In genomic region chr22:31275018-31275417, GRCh38 we compare ENCODE assay signal across 12 cellular contexts. TPM values are rescaled to one million over a fixed set of nuclear protein-coding genes. Genes with fewer than 3 reads are reported as not detected.
DNase-seq lines count a peak whose midpoint lies in the region; ATAC-seq and TF ChIP-seq lines count a peak whose summit lies in the region.
"Had no signal": no experiment of that assay in that cellular context is flagged by ENCODE, and none has a peak within 500 bp of the region (broad histone marks: within the 10 kb centered on the region; RNA-seq: fewer than 3 reads in every experiment).

No MANE protein-coding gene starts in this region.

- no peak overlapping the region for H3K4me3 Mint-ChIP-seq in CD8-positive, alpha-beta memory T cell
- peak overlapping the region in 8 of 10 donors; percentile 41 to 70 (median 53) for H3K4me3 Mint-ChIP-seq in naive thymus-derived CD4-positive, alpha-beta T cell

- no peaks in the 10 kb centered on the region for H3K27me3 Mint-ChIP-seq in CD8-positive, alpha-beta memory T cell
- H3K27me3 Mint-ChIP-seq in naive thymus-derived CD4-positive, alpha-beta T cell, result no peaks in the 10 kb centered on the region

- no peaks in the 10 kb centered on the region for H3K9me3 ChIP-seq in CD8-positive, alpha-beta memory T cell (ENCODE audit: low read length)
- H3K9me3 ChIP-seq in naive thymus-derived CD4-positive, alpha-beta T cell (ENCODE audit: control insufficient read depth in 2 of 3, low read length in 3 of 3), result no peaks in the 10 kb centered on the region

- peaks cover 5% of the 10 kb centered on the region for H3K36me3 ChIP-seq in CD8-positive, alpha-beta memory T cell (ENCODE audit: insufficient read depth, low read length)
- H3K36me3 ChIP-seq in naive thymus-derived CD4-positive, alpha-beta T cell (ENCODE audit: control insufficient read depth in 2 of 3, insufficient read depth in 3 of 3, low read length in 3 of 3), result peaks cover 7 to 15% (median 8%) of the 10 kb centered on the region in 3 experiments

- no peak for ATAC-seq in activated naive CD4-positive, alpha-beta T cell treated with anti-CD3 and anti-CD28 coated beads, Interleukin-2, amount 50 U/mL, for 72 hours
- no peak for ATAC-seq in naive thymus-derived CD4-positive, alpha-beta T cell
- ATAC-seq: activated CD4-positive, CD25-positive, alpha-beta regulatory T cell treated with anti-CD3 and anti-CD28 coated beads, Interleukin-2, amount 50 U/mL, for 24 hours had no signal

- peaks cover 0 to 65% (median 9%) of the 10 kb centered on the region in 3 donors for H3K36me3 Mint-ChIP-seq in CD8-positive, alpha-beta memory T cell
- peaks cover 8 to 43% of the 10 kb centered on the region in 2 donors for H3K36me3 Mint-ChIP-seq in activated naive CD4-positive, alpha-beta T cell treated with anti-CD3 and anti-CD28 coated beads, Interleukin-2, amount 50 U/mL, for 72 hours
- peaks cover 4 to 45% (median 25%) of the 10 kb centered on the region in 5 donors for H3K36me3 Mint-ChIP-seq in naive thymus-derived CD4-positive, alpha-beta T cell

- peak overlapping the region; percentile 37 to 94 (median 84) for H3K27ac Mint-ChIP-seq in CD8-positive, alpha-beta memory T cell
- peak overlapping the region; percentile 61 to 93 for H3K27ac Mint-ChIP-seq in activated naive CD4-positive, alpha-beta T cell treated with anti-CD3 and anti-CD28 coated beads, Interleukin-2, amount 50 U/mL, for 72 hours
- peak overlapping the region; percentile 49 to 98 (median 93) for H3K27ac Mint-ChIP-seq in naive thymus-derived CD4-positive, alpha-beta T cell

- no peak overlapping the region for H3K4me3 ChIP-seq in CD8-positive, alpha-beta memory T cell (ENCODE audit: low read length)
- no peak overlapping the region for H3K4me3 ChIP-seq in naive thymus-derived CD4-positive, alpha-beta T cell (ENCODE audit: low read length)

- CTCF ChIA-PET in CD8-positive, alpha-beta memory T cell (lab: Charles Lee), result interaction anchor here (3.0 to 5.1 kb wide), 3 partner anchors 9 to 38 kb away, joined by 12 to 55 read pairs (median 46); partner anchors contain the start of gene PIK3IP1
- CTCF ChIA-PET in naive thymus-derived CD4-positive, alpha-beta T cell (lab: Charles Lee), result interaction anchor here (0.5 to 4.3 kb wide), 6 partner anchors 10 to 1177 kb away, joined by 3 to 31 read pairs (median 3); partner anchors contain the start of gene LIMK2

- DNase-seq in CD8-positive, alpha-beta memory T cell, result no peak
- no peak for DNase-seq in activated naive CD4-positive, alpha-beta T cell treated with anti-CD3 and anti-CD28 coated beads, Interleukin-2, amount 50 U/mL, for 72 hours (ENCODE audit: low spot score in 2 of 2)
- no peak for DNase-seq in naive thymus-derived CD4-positive, alpha-beta T cell
- DNase-seq in NCI-H2081 (lab: John Stamatoyannopoulos, UW) (no peak), GF-D8 (lab: John Stamatoyannopoulos, UW) (no peak), NCI-H187 (lab: John Stamatoyannopoulos, UW) (no peak), NCI-H2107 treated with DMSO at 0.1 percent for 48 hours (lab: John Stamatoyannopoulos, UW; ENCODE audit: unreplicated experiment) (no peak)
- DNase-seq: activated T-cell treated with anti-CD3 and anti-CD28 coated beads, Interleukin-2, amount 50 U/mL, for 48 hours; AML-193; DMS79 treated with DMSO at 0.1 percent for 48 hours had no signal

- no peaks in the 10 kb centered on the region for H3K9me3 Mint-ChIP-seq in CD8-positive, alpha-beta memory T cell
- no peaks in the 10 kb centered on the region for H3K9me3 Mint-ChIP-seq in activated naive CD4-positive, alpha-beta T cell treated with anti-CD3 and anti-CD28 coated beads, Interleukin-2, amount 50 U/mL, for 72 hours
- H3K9me3 Mint-ChIP-seq in naive thymus-derived CD4-positive, alpha-beta T cell, result peaks cover 0 to 6% (median 0%) of the 10 kb centered on the region in 11 donors

- peak overlapping the region; percentile 13 for H3K27ac ChIP-seq in 22Rv1
- no peak overlapping the region for H3K27ac ChIP-seq in CD8-positive, alpha-beta memory T cell (ENCODE audit: low read depth, low read length)
- peak overlapping the region; percentile 60 for H3K27ac ChIP-seq in naive thymus-derived CD4-positive, alpha-beta T cell (ENCODE audit: low read depth, low read length)

- TF ChIP-seq CTCF in 22Rv1 (IDR thresholded peaks at IDR 0.05), result no peak

- peaks cover 61% of the 10 kb centered on the region for H3K4me1 ChIP-seq in CD8-positive, alpha-beta memory T cell (ENCODE audit: insufficient read depth, low read length)
- H3K4me1 ChIP-seq in naive thymus-derived CD4-positive, alpha-beta T cell (ENCODE audit: control insufficient read depth in 2 of 2, insufficient read depth in 2 of 2, low read length in 2 of 2), result peaks cover 23 to 86% of the 10 kb centered on the region in 2 donors

- no peaks in the 10 kb centered on the region for H3K27me3 ChIP-seq in CD8-positive, alpha-beta memory T cell (ENCODE audit: insufficient read depth, low read length, poor library complexity, severe bottlenecking)
- no peaks in the 10 kb centered on the region for H3K27me3 ChIP-seq in naive thymus-derived CD4-positive, alpha-beta T cell (ENCODE audit: control insufficient read depth in 2 of 2, insufficient read depth in 2 of 2, low read length in 2 of 2)

- peaks cover 61 to 75% (median 64%) of the 10 kb centered on the region in 3 donors for H3K4me1 Mint-ChIP-seq in CD8-positive, alpha-beta memory T cell
- H3K4me1 Mint-ChIP-seq in naive thymus-derived CD4-positive, alpha-beta T cell, result peaks cover 39 to 97% (median 88%) of the 10 kb centered on the region in 7 donors

- intact Hi-C loops in naive thymus-derived CD4-positive, alpha-beta T cell (cut with micrococcal nuclease), result loop anchor here (5.0 kb wide), 3 partner anchors 37 to 683 kb away; partner anchors contain the start of genes PATZ1 (in 1 of the 2) and PES1 (in 1 of the 2)

- POLR2A ChIA-PET in CD8-positive, alpha-beta memory T cell (lab: Charles Lee), result interaction anchor here (2.1 to 5.8 kb wide), 2 partner anchors 11 to 15 kb away, joined by 6 to 30 read pairs; no protein-coding TSS in a partner anchor
- POLR2A ChIA-PET in naive thymus-derived CD4-positive, alpha-beta T cell (lab: Charles Lee), result interaction anchor here (0.8 to 34.1 kb wide), 4 partner anchors 7 to 64 kb away, joined by 4 to 2331 read pairs (median 137); partner anchors contain the start of genes LIMK2 and PIK3IP1

RNA-seq across cellular contexts. Expression of gene PIK3IP1, which starts 17.3 kb away (rescaled TPM):
- total RNA-seq in CD8-positive, alpha-beta memory T cell, result 10 to 100 TPM; 32.2 to 35.3 TPM
- polyA plus RNA-seq in CD8-positive, alpha-beta memory T cell, result 350 TPM
- total RNA-seq in activated naive CD4-positive, alpha-beta T cell treated with anti-CD3 and anti-CD28 coated beads, Interleukin-2, amount 50 U/mL, for 72 hours, result 10 to 100 TPM; 20.0 to 20.8 TPM
- 100 to 1,000 TPM in 4 of 5 experiments, 10 to 100 TPM in 1; 72.8 to 638 (median 594) TPM for total RNA-seq in naive thymus-derived CD4-positive, alpha-beta T cell
- polyA plus RNA-seq in naive thymus-derived CD4-positive, alpha-beta T cell, result 100 to 1,000 TPM; 606 to 941 TPM

Comparison
In these comparisons a context has a peak if more than half of its experiments do, and no peak if none do; other contexts are left out.
1. H3K4me3 Mint-ChIP-seq: peak in naive thymus-derived CD4-positive, alpha-beta T cell (8 of 10); none in CD8-positive, alpha-beta memory T cell (0 of 7).
2. Peak in every context shown above with its lines, with median percentiles within 50 percentile points of each other: H3K27ac Mint-ChIP-seq.